In the genomic region with DNA sequence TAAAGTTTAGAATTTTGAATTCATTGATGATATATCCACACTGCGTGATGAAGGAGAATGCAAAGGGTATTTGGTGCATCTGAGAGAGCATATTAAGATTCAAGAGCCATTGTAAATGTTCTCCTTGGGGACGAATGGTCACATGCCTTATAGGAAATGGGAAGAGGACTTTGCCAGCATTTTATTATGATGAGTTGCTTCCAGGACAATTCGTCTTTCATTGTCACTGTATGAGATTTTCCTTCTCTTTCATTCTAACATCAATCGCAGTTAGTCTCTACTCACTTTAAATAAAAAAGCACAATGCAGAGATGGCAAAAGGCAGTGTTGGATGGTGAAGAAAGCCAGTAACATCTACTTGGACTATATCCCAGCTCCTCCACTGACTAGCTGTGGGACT, we compare ENCODE assay signal across 20 cellular contexts.
"Had no signal": no experiment of that assay in that cellular context is flagged by ENCODE, and none has a peak within 500 bp of the region (broad histone marks: within the 10 kb centered on the region; RNA-seq: fewer than 3 reads in every experiment).

No MANE protein-coding gene starts in this region.

- H3K4me2 ChIP-seq: hepatocyte had no signal

- DNase-seq: cerebellar nuclear complex; colonic mucosa; dorsolateral prefrontal cortex; effector CD8-positive, alpha-beta T cell; foreskin keratinocyte; kidney; left cardiac atrium; left ventricle myocardium superior; mucosa of descending colon; naive thymus-derived CD8-positive, alpha-beta T cell; posterior cingulate gyrus; stimulated activated CD4-positive, alpha-beta T cell treated with anti-CD3 and anti-CD28 coated beads, Interleukin-2, amount 100 ng/mL, for 24 hours; stimulated activated CD4-positive, alpha-beta T cell treated with anti-CD3 and anti-CD28 coated beads, Interleukin-4, amount 100 ng/mL, for 4 hours; stimulated activated naive B cell treated with anti-CD40 and anti-IgM and Interleukin-4, amounts not matched to agents 10 μg/mL and 1 μg/mL and 100 μg/mL, for 72 hours; stimulated activated naive CD8-positive, alpha-beta T cell treated with anti-CD3 and anti-CD28 coated beads, Interleukin-15, amount 100 ng/mL, for 72 hours had no signal

- H3K27ac ChIP-seq: colonic mucosa, foreskin keratinocyte, hepatocyte, neutrophil had no signal

- H3K36me3 ChIP-seq: colonic mucosa, neutrophil had no signal

- H3K9me3 ChIP-seq: colonic mucosa, mucosa of descending colon, neutrophil had no signal

- H3K27me3 ChIP-seq: colonic mucosa, dorsolateral prefrontal cortex, foreskin keratinocyte, hepatocyte, neutrophil had no signal

- ATAC-seq: foreskin keratinocyte; left cardiac atrium; left ventricle myocardium superior; mucosa of descending colon; naive thymus-derived CD8-positive, alpha-beta T cell; sciatic nerve; stimulated activated naive B cell treated with anti-CD40 and anti-IgM and Interleukin-4, amounts not matched to agents 10 μg/mL and 1 μg/mL and 100 μg/mL, for 72 hours; stimulated activated naive CD8-positive, alpha-beta T cell treated with anti-CD3 and anti-CD28 coated beads, Interleukin-15, amount 100 ng/mL, for 72 hours had no signal

- H2AFZ ChIP-seq: hepatocyte had no signal

- H3K4me3 ChIP-seq: colonic mucosa, hepatocyte, lung, mucosa of descending colon, skin epidermis had no signal

- H3K4me1 ChIP-seq: colonic mucosa had no signal
